In the genomic region with DNA sequence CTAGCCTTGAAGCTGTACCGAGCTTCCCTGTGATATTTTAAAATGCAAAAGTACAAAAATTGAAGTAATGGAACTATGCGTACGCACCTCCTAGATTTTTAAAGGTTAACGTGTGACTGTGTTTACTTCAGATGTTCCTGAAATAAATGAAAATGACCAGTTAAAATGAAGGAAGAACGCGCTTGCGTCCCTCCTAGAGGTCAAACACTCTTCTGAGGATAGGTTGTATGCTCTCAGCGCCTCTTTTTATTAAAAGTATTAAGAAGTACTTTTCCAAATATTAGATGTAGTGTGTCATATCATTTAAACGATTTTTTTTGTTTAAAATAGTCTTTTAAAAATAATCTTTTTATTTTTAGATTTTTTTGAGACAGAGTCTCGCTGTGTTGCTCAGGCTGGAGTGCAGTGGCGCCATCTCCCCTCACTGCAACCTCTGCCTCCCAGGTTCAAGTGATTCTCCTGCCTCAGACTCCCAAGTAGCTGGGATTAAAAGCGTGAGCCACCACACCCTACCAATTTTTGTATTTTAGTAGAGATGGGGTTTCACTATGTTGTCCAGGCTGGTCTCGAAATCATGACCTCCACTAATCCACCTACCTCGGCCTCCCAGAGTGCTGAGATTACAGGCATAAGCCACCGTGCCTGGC, we compare ENCODE assay signal across 1 cellular context.
TF ChIP-seq lines count a peak whose summit lies in the region.

No MANE protein-coding gene starts in this region.

TF ChIP-seq in HEK293, 187 proteins besides CTCF, POLR2A, EP300 and RAD21 (continued from another document):
- no peak for TF ChIP-seq ZNF239 (tag by site-specific recombination; IDR thresholded peaks at IDR 0.05)
- TF ChIP-seq, protein P1, sequence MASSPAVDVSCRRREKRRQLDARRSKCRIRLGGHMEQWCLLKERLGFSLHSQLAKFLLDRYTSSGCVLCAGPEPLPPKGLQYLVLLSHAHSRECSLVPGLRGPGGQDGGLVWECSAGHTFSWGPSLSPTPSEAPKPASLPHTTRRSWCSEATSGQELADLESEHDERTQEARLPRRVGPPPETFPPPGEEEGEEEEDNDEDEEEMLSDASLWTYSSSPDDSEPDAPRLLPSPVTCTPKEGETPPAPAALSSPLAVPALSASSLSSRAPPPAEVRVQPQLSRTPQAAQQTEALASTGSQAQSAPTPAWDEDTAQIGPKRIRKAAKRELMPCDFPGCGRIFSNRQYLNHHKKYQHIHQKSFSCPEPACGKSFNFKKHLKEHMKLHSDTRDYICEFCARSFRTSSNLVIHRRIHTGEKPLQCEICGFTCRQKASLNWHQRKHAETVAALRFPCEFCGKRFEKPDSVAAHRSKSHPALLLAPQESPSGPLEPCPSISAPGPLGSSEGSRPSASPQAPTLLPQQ (tag by site-specific recombination; IDR thresholded peaks at IDR 0.05), result no peak
